8 cellular contexts compared by ENCODE assay signal in genomic region chr20:41078329-41078728, GRCh38. TPM values are rescaled to one million over a fixed set of nuclear protein-coding genes. Genes with fewer than 3 reads are reported as not detected.
A peak's percentile ranks its signal among the peaks of the same experiment; 100 is the strongest.
DNase-seq lines count a peak whose midpoint lies in the region; ATAC-seq, FAIRE-seq and TF ChIP-seq lines count a peak whose summit lies in the region.

No MANE protein-coding gene starts in this region.

- peaks cover 70% of the 10 kb centered on the region for H3K36me3 Mint-ChIP-seq in Caco-2 (ENCODE audit: insufficient read depth, unreplicated experiment)
- peaks cover 35% of the 10 kb centered on the region for H3K36me3 Mint-ChIP-seq in activated naive CD8-positive, alpha-beta T cell treated with anti-CD3 and anti-CD28 coated beads, Interleukin-2, amount 10 ng/mL, durations not matched to agents 7 days and 5 days

- H3K9me3 ChIP-seq in Caco-2, result no peaks in the 10 kb centered on the region
- no peaks in the 10 kb centered on the region for H3K9me3 ChIP-seq in kidney (ENCODE audit: control insufficient read depth in 1 of 2, low read length in 2 of 2)
- H3K9me3 ChIP-seq in upper lobe of right lung, result no peaks in the 10 kb centered on the region

- POLR2A ChIA-PET in Caco-2 (lab: Charles Lee), result interaction anchor here (1.0 kb wide), 1 partner anchor 88 kb away, joined by 4 read pairs; no protein-coding TSS in a partner anchor
- POLR2A ChIA-PET in activated naive CD8-positive, alpha-beta T cell treated with anti-CD3 and anti-CD28 coated beads, Interleukin-2, amount 10 ng/mL, durations not matched to agents 7 days and 5 days (lab: Charles Lee), result interaction anchor here (1.3 kb wide), 1 partner anchor 91 kb away, joined by 6 read pairs; no protein-coding TSS in a partner anchor

- H3K27ac ChIP-seq in kidney (ENCODE audit: low read depth in 2 of 2, low read length in 2 of 2) (no peak overlapping the region), upper lobe of right lung (peak overlapping the region; percentile 20)

- no peak overlapping the region for H3K9ac ChIP-seq in kidney (ENCODE audit: low read length in 2 of 2)

- CTCF ChIA-PET in Caco-2 (lab: Charles Lee), result interaction anchor here (0.6 to 3.5 kb wide), 20 partner anchors 8 to 154 kb away, joined by 3 to 110 read pairs (median 4); no protein-coding TSS in a partner anchor

- H3K36me3 ChIP-seq in Caco-2 (ENCODE audit: control insufficient read depth, insufficient read depth, low read length) (peaks cover 6% of the 10 kb centered on the region), kidney (ENCODE audit: control insufficient read depth in 1 of 2, insufficient read depth in 2 of 2, low read length in 2 of 2) (peaks cover 12 to 13% of the 10 kb centered on the region in 2 donors), upper lobe of right lung (peaks cover 61% of the 10 kb centered on the region)

- peak overlapping the region; percentile 18 for H3K27ac Mint-ChIP-seq in Caco-2 (ENCODE audit: unreplicated experiment)
- H3K27ac Mint-ChIP-seq in activated naive CD8-positive, alpha-beta T cell treated with anti-CD3 and anti-CD28 coated beads, Interleukin-2, amount 10 ng/mL, durations not matched to agents 7 days and 5 days, result peak overlapping the region; percentile 69

- H3K9me3 Mint-ChIP-seq in Caco-2 (ENCODE audit: unreplicated experiment), result no peaks in the 10 kb centered on the region
- no peaks in the 10 kb centered on the region for H3K9me3 Mint-ChIP-seq in activated naive CD8-positive, alpha-beta T cell treated with anti-CD3 and anti-CD28 coated beads, Interleukin-2, amount 10 ng/mL, durations not matched to agents 7 days and 5 days

- no peak overlapping the region for H3K4me3 ChIP-seq in Caco-2 (ENCODE audit: low read depth, low read length)
- H3K4me3 ChIP-seq in kidney (ENCODE audit: low read length in 2 of 2), result no peak overlapping the region
- no peak overlapping the region for H3K4me3 ChIP-seq in upper lobe of right lung

- ATAC-seq in activated naive CD8-positive, alpha-beta T cell treated with anti-CD3 and anti-CD28 coated beads, Interleukin-2, amount 10 ng/mL, durations not matched to agents 7 days and 5 days (ENCODE audit: low read depth), result peak; percentile 39
- ATAC-seq in upper lobe of right lung (peak; percentile 88), GM19463 (IDR thresholded peaks at IDR 0.05; ENCODE audit: unreplicated experiment) (no peak)

- no peaks in the 10 kb centered on the region for H3K27me3 Mint-ChIP-seq in Caco-2 (ENCODE audit: insufficient read depth, unreplicated experiment)
- no peaks in the 10 kb centered on the region for H3K27me3 Mint-ChIP-seq in activated naive CD8-positive, alpha-beta T cell treated with anti-CD3 and anti-CD28 coated beads, Interleukin-2, amount 10 ng/mL, durations not matched to agents 7 days and 5 days

- intact Hi-C loops in Caco-2 (cut with micrococcal nuclease; ENCODE audit: unreplicated experiment), result loop anchor here (1.0 to 10.0 kb wide), 6 partner anchors 30 to 110 kb away; partner anchors contain the start of genes PLCG1 and TOP1
- intact Hi-C loops in kidney (cut with DNase I), result no loop called here
- intact Hi-C loops in upper lobe of right lung (cut with DNase I), result no loop called here

- DNase-seq in Caco-2, result peak in 1 of 2 experiments; percentile 80
- peak; percentile 20 for DNase-seq in HuH-7 (ENCODE audit: low spot score)
- DNase-seq in activated naive CD8-positive, alpha-beta T cell treated with anti-CD3 and anti-CD28 coated beads, Interleukin-2, amount 10 ng/mL, durations not matched to agents 7 days and 5 days, result no peak
- no peak for DNase-seq in kidney
- DNase-seq in upper lobe of right lung, result no peak
- no peak for DNase-seq in cerebellar nuclear complex (lab: John Stamatoyannopoulos, UW)
- DNase-seq in stimulated activated CD8-positive, alpha-beta memory T cell treated with anti-CD3 and anti-CD28 coated beads, Interleukin-4, amount 100 ng/mL, for 48 hours, result no peak

- H3K4me1 ChIP-seq in Caco-2 (peaks cover 17% of the 10 kb centered on the region), kidney (ENCODE audit: control insufficient read depth in 1 of 2, insufficient read depth in 1 of 2, low read depth in 1 of 2, low read length in 2 of 2) (peaks cover 3 to 11% of the 10 kb centered on the region in 2 donors), upper lobe of right lung (peaks cover 42% of the 10 kb centered on the region)

- H3K4me1 Mint-ChIP-seq in Caco-2 (ENCODE audit: low read depth, unreplicated experiment), result peaks cover 29% of the 10 kb centered on the region
- peaks cover 48% of the 10 kb centered on the region for H3K4me1 Mint-ChIP-seq in activated naive CD8-positive, alpha-beta T cell treated with anti-CD3 and anti-CD28 coated beads, Interleukin-2, amount 10 ng/mL, durations not matched to agents 7 days and 5 days

- BruUV-seq in Caco-2 (replicated peaks; lab: Mats Ljungman, UMichigan), result no TSS peak

- no peak overlapping the region for H3K4me3 Mint-ChIP-seq in Caco-2 (ENCODE audit: unreplicated experiment)
- H3K4me3 Mint-ChIP-seq in activated naive CD8-positive, alpha-beta T cell treated with anti-CD3 and anti-CD28 coated beads, Interleukin-2, amount 10 ng/mL, durations not matched to agents 7 days and 5 days, result peak overlapping the region; percentile 50

- FAIRE-seq in kidney (lab: Jason Lieb, UNC), result no peak

- peak; percentile 85 to 86 for TF ChIP-seq CTCF in Caco-2 (IDR thresholded peaks at IDR 0.05; ENCODE audit: insufficient read depth in 1 of 2, low read depth in 1 of 2, low read length in 1 of 2, severe bottlenecking in 1 of 2, unreplicated experiment in 1 of 2)
- peak; percentile 52 for TF ChIP-seq CTCF in kidney (IDR thresholded peaks at IDR 0.05; ENCODE audit: borderline replicate concordance, extremely low read depth, insufficient read depth)
- TF ChIP-seq CTCF in upper lobe of right lung (IDR thresholded peaks at IDR 0.05), result peak; percentile 53

- H3K27me3 ChIP-seq in Caco-2 (replicated peaks; ENCODE audit: control insufficient read depth, insufficient read depth, low read length) (no peaks in the 10 kb centered on the region), upper lobe of right lung (no peaks in the 10 kb centered on the region)

RNA-seq across cellular contexts. Expression of gene TOP1, which starts 49.7 kb away (rescaled TPM):
- 142 and 144 TPM in 2 replicates for total RNA-seq in Caco-2 (2022)
- total RNA-seq in activated naive CD8-positive, alpha-beta T cell treated with anti-CD3 and anti-CD28 coated beads, Interleukin-2, amount 10 ng/mL, durations not matched to agents 7 days and 5 days, result 10 to 100 TPM; 72.6 to 75.2 TPM
- total RNA-seq in kidney, result 49.9 TPM
- 23.4 TPM for polyA plus RNA-seq in kidney (ENCODE audit: insufficient read depth, low read depth, low replicate concordance)
- 67.6 TPM for total RNA-seq in upper lobe of right lung

RNA-seq across cellular contexts. Expression of gene PLCG1, which starts 59.0 kb away (rescaled TPM):
- 196 and 205 TPM in 2 replicates for total RNA-seq in Caco-2 (2022)
- total RNA-seq in activated naive CD8-positive, alpha-beta T cell treated with anti-CD3 and anti-CD28 coated beads, Interleukin-2, amount 10 ng/mL, durations not matched to agents 7 days and 5 days, result 100 to 1,000 TPM; 419 to 425 TPM
- total RNA-seq in kidney, result 117 TPM
- polyA plus RNA-seq in kidney (ENCODE audit: insufficient read depth, low read depth, low replicate concordance), result 12.5 TPM
- total RNA-seq in upper lobe of right lung, result 120 TPM
